Comparison of ENCODE assay signal across 1 cellular context in the genomic region with DNA sequence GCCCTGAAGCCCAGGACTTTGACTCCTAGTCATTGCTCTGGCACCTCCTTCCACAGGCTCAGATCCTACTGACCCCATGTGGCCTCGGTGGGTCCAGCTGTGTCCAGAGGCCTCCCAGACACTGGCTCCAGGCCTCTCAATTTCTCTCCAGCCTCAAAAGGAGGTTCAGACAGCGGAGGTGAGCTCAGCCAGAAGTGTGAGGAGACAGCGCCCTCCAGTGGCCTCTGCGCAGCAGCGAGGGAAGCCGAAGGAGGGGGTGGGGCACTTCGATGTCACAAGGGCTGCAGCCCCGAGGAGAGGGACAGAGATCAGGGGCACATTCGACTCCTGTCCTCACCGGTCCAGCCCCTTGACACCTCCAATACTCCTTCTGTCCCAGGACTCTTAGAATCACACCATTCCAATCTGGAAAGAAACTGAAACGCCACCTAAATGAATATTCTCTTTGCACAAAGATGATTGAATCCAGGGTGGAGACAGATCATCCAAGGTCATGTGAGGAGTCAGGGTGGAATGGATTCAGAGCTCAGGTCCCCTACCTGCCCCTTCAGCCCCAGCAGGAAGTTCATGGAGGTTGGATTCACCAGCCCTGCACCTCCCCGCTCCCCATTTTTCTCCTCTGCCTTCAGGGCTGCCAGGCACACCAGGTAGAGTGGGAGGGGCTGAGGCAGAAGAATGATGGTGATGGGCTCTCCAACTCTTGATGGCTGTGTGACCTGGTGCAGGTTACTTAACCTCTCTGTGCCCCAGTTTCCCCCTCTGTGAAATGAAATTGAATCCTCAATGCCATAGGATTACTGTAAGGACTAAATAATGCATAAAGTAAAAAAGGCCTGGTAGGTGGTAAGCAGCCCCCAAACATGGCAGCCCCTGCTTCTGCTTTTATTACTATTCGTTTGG.
TF ChIP-seq lines count a peak whose summit lies in the region.

No MANE protein-coding gene starts in this region.

TF ChIP-seq in neural cell, 6 proteins besides CTCF, POLR2A, EP300 and RAD21 (continued from another document):
- TF ChIP-seq, protein P1, sequence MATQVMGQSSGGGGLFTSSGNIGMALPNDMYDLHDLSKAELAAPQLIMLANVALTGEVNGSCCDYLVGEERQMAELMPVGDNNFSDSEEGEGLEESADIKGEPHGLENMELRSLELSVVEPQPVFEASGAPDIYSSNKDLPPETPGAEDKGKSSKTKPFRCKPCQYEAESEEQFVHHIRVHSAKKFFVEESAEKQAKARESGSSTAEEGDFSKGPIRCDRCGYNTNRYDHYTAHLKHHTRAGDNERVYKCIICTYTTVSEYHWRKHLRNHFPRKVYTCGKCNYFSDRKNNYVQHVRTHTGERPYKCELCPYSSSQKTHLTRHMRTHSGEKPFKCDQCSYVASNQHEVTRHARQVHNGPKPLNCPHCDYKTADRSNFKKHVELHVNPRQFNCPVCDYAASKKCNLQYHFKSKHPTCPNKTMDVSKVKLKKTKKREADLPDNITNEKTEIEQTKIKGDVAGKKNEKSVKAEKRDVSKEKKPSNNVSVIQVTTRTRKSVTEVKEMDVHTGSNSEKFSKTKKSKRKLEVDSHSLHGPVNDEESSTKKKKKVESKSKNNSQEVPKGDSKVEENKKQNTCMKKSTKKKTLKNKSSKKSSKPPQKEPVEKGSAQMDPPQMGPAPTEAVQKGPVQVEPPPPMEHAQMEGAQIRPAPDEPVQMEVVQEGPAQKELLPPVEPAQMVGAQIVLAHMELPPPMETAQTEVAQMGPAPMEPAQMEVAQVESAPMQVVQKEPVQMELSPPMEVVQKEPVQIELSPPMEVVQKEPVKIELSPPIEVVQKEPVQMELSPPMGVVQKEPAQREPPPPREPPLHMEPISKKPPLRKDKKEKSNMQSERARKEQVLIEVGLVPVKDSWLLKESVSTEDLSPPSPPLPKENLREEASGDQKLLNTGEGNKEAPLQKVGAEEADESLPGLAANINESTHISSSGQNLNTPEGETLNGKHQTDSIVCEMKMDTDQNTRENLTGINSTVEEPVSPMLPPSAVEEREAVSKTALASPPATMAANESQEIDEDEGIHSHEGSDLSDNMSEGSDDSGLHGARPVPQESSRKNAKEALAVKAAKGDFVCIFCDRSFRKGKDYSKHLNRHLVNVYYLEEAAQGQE (IDR thresholded peaks at IDR 0.05; ENCODE audit: borderline replicate concordance) = no peak
- TF ChIP-seq POLR2AphosphoS5 (IDR thresholded peaks at IDR 0.05) (peak; percentile 27), MXI1 (conservative IDR thresholded peaks at IDR 0.05; ENCODE audit: poor library complexity, severe bottlenecking) (peak; percentile 43)
